In the genomic region with DNA sequence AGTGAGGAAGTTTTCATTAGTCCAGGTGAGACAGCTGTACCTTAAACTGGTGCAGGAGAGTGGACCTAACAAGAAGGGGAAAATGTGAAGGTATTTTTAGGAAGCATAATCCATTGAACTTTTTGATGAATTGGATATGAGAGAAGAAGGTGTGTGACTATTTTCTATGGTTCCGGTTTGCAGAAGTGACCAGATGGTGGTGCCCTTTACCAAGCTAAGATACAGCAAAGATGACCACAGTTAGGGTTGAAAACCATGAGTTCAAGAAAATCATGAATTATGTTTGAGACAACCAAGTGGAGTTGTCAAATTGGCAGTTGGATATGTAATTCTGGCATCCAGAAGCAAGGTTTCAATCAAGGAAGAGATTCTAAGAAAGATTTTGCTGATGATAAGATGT, we compare ENCODE assay signal across 8 cellular contexts.
DNase-seq lines count a peak whose midpoint lies in the region; ATAC-seq and TF ChIP-seq lines count a peak whose summit lies in the region.

No MANE protein-coding gene starts in this region.

- H3K27ac ChIP-seq in breast epithelium (no peak overlapping the region), upper lobe of right lung (no peak overlapping the region)

- no peaks in the 10 kb centered on the region for H3K36me3 ChIP-seq in breast epithelium
- H3K36me3 ChIP-seq in upper lobe of right lung = no peaks in the 10 kb centered on the region

- H3K4me3 ChIP-seq in breast epithelium = no peak overlapping the region
- no peak overlapping the region for H3K4me3 ChIP-seq in upper lobe of right lung

- intact Hi-C loops in breast epithelium (cut with DNase I; ENCODE audit: low total_unique reads) (no loop called here), upper lobe of right lung (cut with DNase I) (no loop called here)

- H3K4me1 Mint-ChIP-seq in endothelial cell (ENCODE audit: unreplicated experiment) = no peaks in the 10 kb centered on the region

- in situ Hi-C loops in T47D (cut with HindIII; ENCODE audit: low pct_unique_long_range_greater_than_20kb, low sequenced_read_pairs) = no loop called here

- TF ChIP-seq CTCF in breast epithelium (IDR thresholded peaks at IDR 0.05) = peak in 1 of 3 donors; percentile 17
- TF ChIP-seq CTCF in endothelial cell (IDR thresholded peaks at IDR 0.05; ENCODE audit: unreplicated experiment) = peak; percentile 58
- peak; percentile 26 for TF ChIP-seq CTCF in upper lobe of right lung (IDR thresholded peaks at IDR 0.05)

- H3K9me3 Mint-ChIP-seq in endothelial cell (ENCODE audit: unreplicated experiment) = no peaks in the 10 kb centered on the region

- ATAC-seq in upper lobe of right lung = no peak
- ATAC-seq in HG02763 (IDR thresholded peaks at IDR 0.05; ENCODE audit: unreplicated experiment) = no peak
- no peak for ATAC-seq in GM21360 (IDR thresholded peaks at IDR 0.05; ENCODE audit: unreplicated experiment)

- H3K27ac Mint-ChIP-seq in endothelial cell (ENCODE audit: unreplicated experiment) = no peak overlapping the region

- H3K9me3 ChIP-seq in breast epithelium (peaks cover 0 to 10% of the 10 kb centered on the region in 2 donors), upper lobe of right lung (no peaks in the 10 kb centered on the region)

- no peak for TF ChIP-seq POLR2A in breast epithelium (IDR thresholded peaks at IDR 0.05)

- no peaks in the 10 kb centered on the region for H3K27me3 Mint-ChIP-seq in endothelial cell (ENCODE audit: unreplicated experiment)

- H3K4me3 Mint-ChIP-seq in endothelial cell (ENCODE audit: unreplicated experiment) = no peak overlapping the region

- H3K4me1 ChIP-seq in breast epithelium = no peaks in the 10 kb centered on the region
- H3K4me1 ChIP-seq in upper lobe of right lung = no peaks in the 10 kb centered on the region

- no peaks in the 10 kb centered on the region for H3K36me3 Mint-ChIP-seq in endothelial cell (ENCODE audit: low read depth, unreplicated experiment)

- no peaks in the 10 kb centered on the region for H3K27me3 ChIP-seq in breast epithelium
- no peaks in the 10 kb centered on the region for H3K27me3 ChIP-seq in upper lobe of right lung

- DNase-seq in T47D (ENCODE audit: low read depth in 1 of 2, low spot score in 1 of 2) = peak; percentile 11 to 60
- no peak for DNase-seq in breast epithelium (ENCODE audit: low spot score in 2 of 2)
- DNase-seq in NCI-H69 (lab: John Stamatoyannopoulos, UW) = peak; percentile 74
- peak; percentile 43 for DNase-seq in endothelial cell (ENCODE audit: low spot score)
- DNase-seq in upper lobe of right lung = no peak
- no peak for DNase-seq in GF-D8 (lab: John Stamatoyannopoulos, UW)

Comparison
In these comparisons a context has a peak if more than half of its experiments do, and no peak if none do; other contexts are left out.
1. DNase-seq: peak in T47D (2 of 2), NCI-H69 (single experiment) and endothelial cell (single experiment); none in breast epithelium (0 of 2), upper lobe of right lung (single experiment) and GF-D8 (single experiment).